In the genomic region with DNA sequence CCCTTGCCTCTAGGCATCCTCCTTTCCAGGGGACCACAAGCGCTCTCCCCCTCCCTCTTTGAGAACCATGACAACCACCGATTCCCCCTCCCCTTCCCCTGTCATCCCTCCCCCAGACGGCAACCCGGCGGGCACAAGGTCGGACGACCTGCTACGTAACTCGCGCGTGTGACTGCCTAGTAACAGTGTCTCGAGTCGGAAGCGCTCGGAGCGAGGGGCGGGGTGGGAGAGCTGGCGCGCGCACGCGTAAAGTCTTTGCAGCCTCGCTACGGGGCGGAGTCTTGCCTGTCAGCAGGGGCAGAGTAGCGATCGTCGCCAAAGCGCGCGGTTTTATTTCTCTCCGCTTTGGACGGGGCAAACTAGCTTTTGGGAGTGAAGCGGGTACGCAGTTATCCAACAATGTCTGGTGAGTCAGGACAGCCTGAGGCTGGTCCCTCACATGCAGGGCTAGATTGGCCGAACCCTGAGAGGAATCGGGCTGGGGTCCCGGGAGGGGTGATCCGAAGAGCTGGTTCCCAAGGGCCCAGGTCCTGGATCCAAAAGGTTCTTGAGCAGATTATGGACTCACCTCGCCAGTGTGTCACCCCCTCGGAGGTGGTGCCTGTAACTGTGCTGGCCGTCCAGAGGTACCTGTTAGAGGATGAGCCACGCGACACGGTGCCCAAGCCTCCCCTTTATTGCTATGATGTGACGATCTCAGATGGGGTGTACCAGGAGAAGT, we compare ENCODE assay signal across 8 cellular contexts. TPM values are rescaled to one million over a fixed set of nuclear protein-coding genes. Genes with fewer than 3 reads are reported as not detected.
A peak's percentile ranks its signal among the peaks of the same experiment; 100 is the strongest.
DNase-seq lines count a peak whose midpoint lies in the region; ATAC-seq, FAIRE-seq and TF ChIP-seq lines count a peak whose summit lies in the region.

Gene RADX (plus strand): TSS at position 297 of the 721 bp plus-strand sequence. CDS start 103 bp downstream, at position 400.

- H3K4me1 ChIP-seq in cardiac muscle cell (ENCODE audit: low read depth) (peaks cover 3% of the 10 kb centered on the region), pancreas (peaks cover 0 to 3% (median 0%) of the 10 kb centered on the region in 3 donors), thymus (ENCODE audit: control insufficient read depth, insufficient read depth, low read length) (no peaks in the 10 kb centered on the region)

- no peak for TF ChIP-seq CTCF in cardiac muscle cell (IDR thresholded peaks at IDR 0.05; ENCODE audit: low read depth, low read length)
- no peak for TF ChIP-seq CTCF in pancreas (IDR thresholded peaks at IDR 0.05)

- no peak for FAIRE-seq in pancreas (lab: Jason Lieb, UNC)

- no peak within 1 kb of the TSS for H3K27ac ChIP-seq in cardiac muscle cell
- H3K27ac ChIP-seq in pancreas: no peak within 1 kb of the TSS
- no peak within 1 kb of the TSS for H3K27ac ChIP-seq in thymus (ENCODE audit: low read depth)

- no peaks in the 10 kb centered on the region for H3K9me3 ChIP-seq in cardiac muscle cell (ENCODE audit: low read depth)
- H3K9me3 ChIP-seq in pancreas: no peaks in the 10 kb centered on the region
- H3K9me3 ChIP-seq in thymus (ENCODE audit: control insufficient read depth): no peaks in the 10 kb centered on the region

- H3K27me3 ChIP-seq in cardiac muscle cell (peaks cover 59% of the 10 kb centered on the region), pancreas (peaks cover 0 to 7% (median 3%) of the 10 kb centered on the region in 4 donors), thymus (ENCODE audit: control insufficient read depth, insufficient read depth) (no peaks in the 10 kb centered on the region)

- in situ Hi-C loops in SK-MEL-5 (cut with HindIII; ENCODE audit: low pct_unique_long_range_greater_than_20kb, low sequenced_read_pairs): no loop called here

- no peaks in the 10 kb centered on the region for H3K9me3 Mint-ChIP-seq in activated naive CD4-positive, alpha-beta T cell treated with anti-CD3 and anti-CD28 coated beads, Interleukin-2, amount 50 U/mL, for 72 hours

- intact Hi-C loops in pancreas (cut with DNase I): no loop called here

- WGBS in pancreas, 2 donors: 0 to 30% methylated on average over 46 of the region's 46 CpGs
- WGBS in thymus: under 1% methylated on average over 46 of the region's 46 CpGs

- ATAC-seq in GM21423 (IDR thresholded peaks at IDR 0.05; ENCODE audit: unreplicated experiment): peak; percentile 97
- ATAC-seq in activated naive CD4-positive, alpha-beta T cell treated with anti-CD3 and anti-CD28 coated beads, Interleukin-2, amount 50 U/mL, for 72 hours: peak; percentile 96 to 98
- ATAC-seq in pancreas: peak; percentile 97 to 99 (median 99)

- peaks cover 6 to 9% of the 10 kb centered on the region in 2 donors for H3K36me3 Mint-ChIP-seq in activated naive CD4-positive, alpha-beta T cell treated with anti-CD3 and anti-CD28 coated beads, Interleukin-2, amount 50 U/mL, for 72 hours

- H3K36me3 ChIP-seq in cardiac muscle cell (no peaks in the 10 kb centered on the region), pancreas (no peaks in the 10 kb centered on the region), thymus (ENCODE audit: control insufficient read depth, insufficient read depth) (no peaks in the 10 kb centered on the region)

- H3K4me3 ChIP-seq in cardiac muscle cell: peak within 1 kb of the TSS; percentile 35
- H3K4me3 ChIP-seq in pancreas: peak within 1 kb of the TSS in 3 of 4 donors; percentile 5 to 48 (median 36)
- peak within 1 kb of the TSS; percentile 51 for H3K4me3 ChIP-seq in thymus (ENCODE audit: low read length)

- peak within 1 kb of the TSS; percentile 89 to 93 for H3K27ac Mint-ChIP-seq in activated naive CD4-positive, alpha-beta T cell treated with anti-CD3 and anti-CD28 coated beads, Interleukin-2, amount 50 U/mL, for 72 hours

- DNase-seq in DMS 273 (lab: John Stamatoyannopoulos, UW; ENCODE audit: unreplicated experiment): peak; percentile 97
- DNase-seq in HUDEP-2 (lab: John Stamatoyannopoulos, UW; ENCODE audit: unreplicated experiment in 76 of 76): peak in 74 of 76 experiments; percentile 5 to 83 (median 68)
- DNase-seq in SK-MEL-5 (ENCODE audit: low read depth, low spot score): peak; percentile 92
- DNase-seq in activated naive CD4-positive, alpha-beta T cell treated with anti-CD3 and anti-CD28 coated beads, Interleukin-2, amount 50 U/mL, for 72 hours (ENCODE audit: low spot score in 2 of 2): peak; percentile 78 to 80
- DNase-seq in cardiac muscle cell (ENCODE audit: low read depth in 1 of 2, low spot score in 1 of 2): peak; percentile 71 to 95
- DNase-seq in pancreas: peak; percentile 80 to 91 (median 84)

RNA-seq across cellular contexts. Expression of gene RADX, which starts in this region (rescaled TPM):
- total RNA-seq in SK-MEL-5 (2014; rRNA removed; shearing (Covaris generic)): 7.3 and 7.4 TPM in 2 replicates
- 5.8 and 5.9 TPM in 2 replicates for polyA plus RNA-seq in SK-MEL-5 (2015; cell fraction: cytosol; rRNA removed)
- polyA plus RNA-seq in SK-MEL-5 (2015; cell fraction: nucleus; rRNA removed): 53.0 and 57.2 TPM in 2 replicates
- 10 to 100 TPM; 12.0 to 12.1 TPM for total RNA-seq in activated naive CD4-positive, alpha-beta T cell treated with anti-CD3 and anti-CD28 coated beads, Interleukin-2, amount 50 U/mL, for 72 hours
- total RNA-seq in cardiac muscle cell (4.5 and 6.3 TPM in 2 replicates), pancreas (1 to 10 TPM in 5 of 6 donors, under 1 TPM in 1; 0.74 to 3.0 (median 1.6) TPM)
- polyA plus RNA-seq in cardiac muscle cell (5.8 and 6.1 TPM in 2 replicates), pancreas (10 to 100 TPM in 1 of 2 donors, 1 to 10 TPM in 1; 3.2 to 21.4 TPM), thymus (7.6 TPM)
